1 cellular context compared by ENCODE assay signal in the genomic region with DNA sequence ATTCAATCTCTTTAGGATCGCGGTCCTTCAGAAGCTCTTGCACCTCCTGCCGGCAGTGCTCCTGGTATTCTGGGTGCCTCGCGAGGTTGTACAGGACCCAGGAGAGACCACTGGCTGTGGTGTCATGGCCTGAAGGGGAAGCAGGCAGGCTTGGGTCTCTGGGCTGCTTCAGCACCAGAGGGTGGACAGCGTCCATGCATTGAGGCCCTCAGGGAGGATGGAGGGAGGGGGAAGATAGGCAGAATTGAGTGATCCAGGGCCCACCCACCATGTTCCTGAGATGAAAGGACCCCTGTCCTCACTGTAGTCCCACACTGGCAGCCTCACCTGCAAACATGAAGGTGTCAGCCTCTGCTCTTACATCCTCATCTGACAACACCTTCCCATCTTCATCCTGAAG.
TF ChIP-seq lines count a peak whose summit lies in the region.

No MANE protein-coding gene starts in this region.

TF ChIP-seq in SK-N-SH treated with all-trans-retinoic acid at 6 μM for 48 hours, 23 proteins besides CTCF, POLR2A, EP300 and RAD21 (continued from another document):
- TF ChIP-seq, protein P1, sequence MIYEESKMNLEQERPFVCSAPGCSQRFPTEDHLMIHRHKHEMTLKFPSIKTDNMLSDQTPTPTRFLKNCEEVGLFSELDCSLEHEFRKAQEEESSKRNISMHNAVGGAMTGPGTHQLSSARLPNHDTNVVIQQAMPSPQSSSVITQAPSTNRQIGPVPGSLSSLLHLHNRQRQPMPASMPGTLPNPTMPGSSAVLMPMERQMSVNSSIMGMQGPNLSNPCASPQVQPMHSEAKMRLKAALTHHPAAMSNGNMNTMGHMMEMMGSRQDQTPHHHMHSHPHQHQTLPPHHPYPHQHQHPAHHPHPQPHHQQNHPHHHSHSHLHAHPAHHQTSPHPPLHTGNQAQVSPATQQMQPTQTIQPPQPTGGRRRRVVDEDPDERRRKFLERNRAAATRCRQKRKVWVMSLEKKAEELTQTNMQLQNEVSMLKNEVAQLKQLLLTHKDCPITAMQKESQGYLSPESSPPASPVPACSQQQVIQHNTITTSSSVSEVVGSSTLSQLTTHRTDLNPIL (CRISPR knock-in tag; IDR thresholded peaks at IDR 0.05; ENCODE audit: low read depth) = no peak
- no peak for TF ChIP-seq SNAI2 (CRISPR knock-in tag; IDR thresholded peaks at IDR 0.05)
- TF ChIP-seq OSR1 (CRISPR knock-in tag; IDR thresholded peaks at IDR 0.05) = no peak
- TF ChIP-seq ESRRG (CRISPR knock-in tag; IDR thresholded peaks at IDR 0.05) = no peak
- no peak for TF ChIP-seq BACH2 (CRISPR knock-in tag; IDR thresholded peaks at IDR 0.05; ENCODE audit: borderline replicate concordance)
TF ChIP-seq in SK-N-SH treated with all-trans-retinoic acid at 6 μM for 48 hours: peak in this region for 0.
